1 cellular context compared by ENCODE assay signal in genomic region chr14:75660630-75661498, GRCh38.
TF ChIP-seq lines count a peak whose summit lies in the region.

Gene ERG28 (minus strand): TSS chr14:75660876. CDS start chr14:75657502, 3,374 bp downstream.
Gene TTLL5 (plus strand): TSS chr14:75661246. CDS start chr14:75663150, 1,904 bp downstream.

TF ChIP-seq in GM12878, 131 proteins besides CTCF, POLR2A, EP300 and RAD21 (continued from another document and continues in another):
- TF ChIP-seq MYC (IDR thresholded peaks at IDR 0.05; ENCODE audit: insufficient read depth, insufficient read length, insufficient replicate concordance, low read length, severe bottlenecking) (no peak), ZNF687 (IDR thresholded peaks at IDR 0.05) (0 out of 2 replicates have a peak, but pooled peaks have one; percentile 19), ZSCAN29 (IDR thresholded peaks at IDR 0.05) (no peak), MYB (IDR thresholded peaks at IDR 0.05; ENCODE audit: borderline replicate concordance, low read depth, low read length) (0 out of 2 replicates have a peak, but pooled peaks have one; percentile 6), EED (IDR thresholded peaks at IDR 0.05; ENCODE audit: low read depth) (peak; percentile 48; the same call in 1 of the 2 replicates), CBFB (IDR thresholded peaks at IDR 0.05; ENCODE audit: low read depth) (peak; percentile 20; the same call in 1 of the 2 replicates), KLF5 (IDR thresholded peaks at IDR 0.05; ENCODE audit: partially characterized antibody) (no peak), PAX8 (IDR thresholded peaks at IDR 0.05) (no peak), SMAD5 (IDR thresholded peaks at IDR 0.05; ENCODE audit: low read depth) (no peak; the same call in 1 of the 2 replicates), NFXL1 (IDR thresholded peaks at IDR 0.05; ENCODE audit: borderline replicate concordance) (no peak), MEF2B (IDR thresholded peaks at IDR 0.05; ENCODE audit: partially characterized antibody, poor library complexity, severe bottlenecking) (no peak), E2F8 (IDR thresholded peaks at IDR 0.05; ENCODE audit: low read depth, partially characterized antibody) (no peak), SMAD1 (IDR thresholded peaks at IDR 0.05; ENCODE audit: low read depth, partially characterized antibody) (no peak), BACH1 (IDR thresholded peaks at IDR 0.05; ENCODE audit: borderline replicate concordance) (peak; percentile 33; the same call in 1 of the 2 replicates), MLLT1 (IDR thresholded peaks at IDR 0.05) (no peak), EGR1 (IDR thresholded peaks at IDR 0.05; ENCODE audit: borderline replicate concordance in 1 of 2, low read depth in 2 of 2, low read length in 2 of 2) (peak in 1 of 2 experiments; percentile 35; a peak in 1 of 3 replicates), IRF3 (IDR thresholded peaks at IDR 0.05) (peak; percentile 94), ZZZ3 (IDR thresholded peaks at IDR 0.05; ENCODE audit: control insufficient read depth, insufficient read length, low read depth) (no peak), ATF3 (IDR thresholded peaks at IDR 0.05; ENCODE audit: borderline replicate concordance, extremely low read depth, low read depth, low read length) (peak; percentile 66; the same call in 1 of the 2 replicates), TBL1XR1 (IDR thresholded peaks at IDR 0.05; ENCODE audit: low read depth, low read length) (0 out of 2 replicates have a peak, but pooled peaks have one; percentile 25), STAT3 (IDR thresholded peaks at IDR 0.05; ENCODE audit: low read depth, low read length) (no peak), CEBPB (IDR thresholded peaks at IDR 0.05; ENCODE audit: borderline replicate concordance in 1 of 2, low read depth in 2 of 2, low read length in 2 of 2) (no peak), NBN (IDR thresholded peaks at IDR 0.05) (peak; percentile 90), BRCA1 (IDR thresholded peaks at IDR 0.05; ENCODE audit: low read depth, low read length) (no peak), ESRRA (IDR thresholded peaks at IDR 0.05; ENCODE audit: low read length) (0 out of 2 replicates have a peak, but pooled peaks have one; percentile 43), SUZ12 (IDR thresholded peaks at IDR 0.05; ENCODE audit: unreplicated experiment) (no peak), HDGF (IDR thresholded peaks at IDR 0.05) (peak; percentile 94), HCFC1 (IDR thresholded peaks at IDR 0.05; ENCODE audit: low read length) (peak; percentile 78), MTA3 (IDR thresholded peaks at IDR 0.05; ENCODE audit: borderline replicate concordance, low read length) (no peak), LARP7 (IDR thresholded peaks at IDR 0.05) (peak; percentile 82; the same call in 1 of the 2 replicates), REST (IDR thresholded peaks at IDR 0.05; ENCODE audit: low read depth, low read length) (no peak), RELA (IDR thresholded peaks at IDR 0.05; ENCODE audit: borderline replicate concordance, partially characterized antibody) (no peak), HDAC6 (IDR thresholded peaks at IDR 0.05; ENCODE audit: unreplicated experiment) (no peak), NRF1 (conservative IDR thresholded peaks at IDR 0.05; ENCODE audit: low read depth, low read length) (peak; percentile 72), ZBED1 (IDR thresholded peaks at IDR 0.05; ENCODE audit: borderline replicate concordance) (no peak), ASH2L (IDR thresholded peaks at IDR 0.05; ENCODE audit: borderline replicate concordance, low read depth) (no peak), BCLAF1 (IDR thresholded peaks at IDR 0.05) (no peak), ZNF217 (IDR thresholded peaks at IDR 0.05) (no peak), FOS (IDR thresholded peaks at IDR 0.05; ENCODE audit: borderline replicate concordance, extremely low read depth, insufficient read length) (peak; percentile 86), RBBP5 (conservative IDR thresholded peaks at IDR 0.05) (no peak), KDM1A (IDR thresholded peaks at IDR 0.05; ENCODE audit: borderline replicate concordance) (no peak), MTA2 (IDR thresholded peaks at IDR 0.05; ENCODE audit: low read depth) (no peak), IKZF1 (conservative IDR thresholded peaks at IDR 0.05) (peak; percentile 85), TCF7 (IDR thresholded peaks at IDR 0.05; ENCODE audit: borderline replicate concordance) (no peak), JUNB (IDR thresholded peaks at IDR 0.05) (no peak; the same call in 1 of the 2 replicates), RFX5 (IDR thresholded peaks at IDR 0.05; ENCODE audit: low read depth, low read length) (peak; percentile 83), PAX5 (IDR thresholded peaks at IDR 0.05; ENCODE audit: borderline replicate concordance, low read depth, low read length) (no peak), ATF7 (IDR thresholded peaks at IDR 0.05; ENCODE audit: low read depth) (peak; percentile 84), RAD51 (IDR thresholded peaks at IDR 0.05) (no peak), NFIC (IDR thresholded peaks at IDR 0.05; ENCODE audit: low read depth, low read length) (no peak), SIX5 (IDR thresholded peaks at IDR 0.05; ENCODE audit: low read depth, low read length, severe bottlenecking) (peak; percentile 52), USF1 (IDR thresholded peaks at IDR 0.05; ENCODE audit: borderline replicate concordance, extremely low read length, insufficient read depth, low read depth, low read length) (no peak), WRNIP1 (IDR thresholded peaks at IDR 0.05; ENCODE audit: borderline replicate concordance, low read depth, low read length) (no peak)
